ENCODE assay signal across 24 cellular contexts in the genomic region with DNA sequence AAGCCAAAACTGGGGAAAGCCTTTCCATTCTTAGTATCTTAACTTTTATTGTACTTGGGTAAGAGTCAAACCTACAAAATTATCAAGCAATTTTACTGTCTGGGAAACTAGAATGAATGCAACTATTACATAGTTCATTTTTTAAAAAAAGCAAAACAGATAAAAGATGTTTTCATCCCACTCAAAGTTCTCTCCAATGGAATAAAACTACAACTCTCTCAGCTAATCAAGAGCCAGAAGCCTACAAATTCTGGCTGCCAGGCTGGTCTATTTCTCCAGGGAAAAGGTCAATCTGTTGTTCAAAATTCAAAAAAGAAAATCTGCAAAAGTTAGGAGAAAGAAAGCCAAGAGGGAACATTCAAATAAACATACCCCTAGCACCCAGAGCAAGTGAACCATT. TPM values are rescaled to one million over a fixed set of nuclear protein-coding genes. Genes with fewer than 3 reads are reported as not detected.
"Had no signal": no experiment of that assay in that cellular context is flagged by ENCODE, and none has a peak within 500 bp of the region (broad histone marks: within the 10 kb centered on the region; RNA-seq: fewer than 3 reads in every experiment).

No MANE protein-coding gene starts in this region.

- H3K4me1 ChIP-seq: body of pancreas, neural progenitor cell, pancreas, sigmoid colon, SJCRH30, upper lobe of left lung had no signal

- H3K4me3 ChIP-seq: body of pancreas, esophagus muscularis mucosa, lung, neural progenitor cell, pancreas, sigmoid colon, SJCRH30, smooth muscle cell, upper lobe of left lung had no signal

- H3K9me3 ChIP-seq: body of pancreas, esophagus muscularis mucosa, pancreas, sigmoid colon, SJCRH30, upper lobe of left lung had no signal

- ATAC-seq: activated CD4-positive, alpha-beta T cell treated with anti-CD3 and anti-CD28 coated beads for 36 hours; activated T-cell treated with anti-CD3 and anti-CD28 coated beads, Interleukin-2, amount 50 U/mL, for 4 hours; body of pancreas; naive thymus-derived CD4-positive, alpha-beta T cell had no signal

- H3K36me3 ChIP-seq: neural progenitor cell, pancreas, upper lobe of left lung had no signal

- H3K27ac ChIP-seq: body of pancreas, neural progenitor cell, pancreas, sigmoid colon, SJCRH30, upper lobe of left lung had no signal

- H3K4me2 ChIP-seq: neural progenitor cell, smooth muscle cell had no signal

- DNase-seq: activated B cell treated with CpG ODN at 0.5 μM for 24 hours; activated CD4-positive, alpha-beta T cell treated with anti-CD3 and anti-CD28 coated beads for 36 hours; activated CD4-positive, alpha-beta T cell treated with anti-CD3 and anti-CD28 coated beads, Interleukin-2, amount 50 U/mL, for 4 hours; activated CD8-positive, alpha-beta memory T cell treated with anti-CD3 and anti-CD28 coated beads for 24 hours; activated CD8-positive, alpha-beta memory T cell treated with anti-CD3 and anti-CD28 coated beads, Interleukin-2, amount 50 U/mL, for 4 hours; activated naive CD4-positive, alpha-beta T cell; activated T-cell treated with anti-CD3 and anti-CD28 coated beads, Interleukin-2, amount 50 U/mL, for 4 hours; amniotic stem cell; body of pancreas; dermis blood vessel endothelial cell; effector CD8-positive, alpha-beta T cell; naive thymus-derived CD4-positive, alpha-beta T cell; pancreas; sigmoid colon; SJCRH30; stimulated activated CD4-positive, alpha-beta T cell treated with anti-CD3 and anti-CD28 coated beads, Interleukin-2, amount 100 ng/mL, for 48 hours; stimulated activated CD8-positive, alpha-beta memory T cell treated with anti-CD3 and anti-CD28 coated beads, Interleukin-4, amount 100 ng/mL, for 48 hours; stimulated activated naive CD4-positive, alpha-beta T cell treated with Interleukin-2 at 50 U/mL for 16 hours; upper lobe of left lung had no signal

- H3K27me3 ChIP-seq: body of pancreas, esophagus muscularis mucosa, neural progenitor cell, pancreas, sigmoid colon, SJCRH30, upper lobe of left lung had no signal

RNA-seq across cellular contexts. Expression of a gene that starts 56.2 kb away (rescaled TPM):
- total RNA-seq: activated B cell treated with CpG ODN at 0.5 μM for 24 hours; activated T-helper 2 cell treated with anti-CD3 and anti-CD28 coated beads, Interferon-gamma antibody, Interleukin-2, Interleukin-4, amounts not matched to agents 10 μg/mL and 5 μg/mL and 100 μg/mL, durations not matched to agents 14 hours and 24 hours and 36 hours had no signal
- polyA plus RNA-seq: naive thymus-derived CD4-positive, alpha-beta T cell had no signal
